12 cellular contexts compared by ENCODE assay signal in genomic region chr11:118084247-118084646, GRCh38. TPM values are rescaled to one million over a fixed set of nuclear protein-coding genes. Genes with fewer than 3 reads are reported as not detected.
A peak's percentile ranks its signal among the peaks of the same experiment; 100 is the strongest.
DNase-seq lines count a peak whose midpoint lies in the region; ATAC-seq and TF ChIP-seq lines count a peak whose summit lies in the region.
"Had no signal": no experiment of that assay in that cellular context is flagged by ENCODE, and none has a peak within 500 bp of the region (broad histone marks: within the 10 kb centered on the region; RNA-seq: fewer than 3 reads in every experiment).

No MANE protein-coding gene starts in this region.

- H3K9ac ChIP-seq in PC-3 (ENCODE audit: low read length): no peak overlapping the region

- no peaks in the 10 kb centered on the region for H3K27me3 Mint-ChIP-seq in neural crest cell (ENCODE audit: low read depth)
- H3K27me3 Mint-ChIP-seq: CD4-positive, alpha-beta T cell had no signal

- H3K27ac ChIP-seq in PC-3 (ENCODE audit: low read length): no peak overlapping the region

- H3K4me2 ChIP-seq in PC-3 (ENCODE audit: low read length): no peak overlapping the region

- H3K9me3 Mint-ChIP-seq in neural crest cell: peaks cover 7% of the 10 kb centered on the region

- H3K4me3 Mint-ChIP-seq in neural crest cell: no peak overlapping the region
- H3K4me3 Mint-ChIP-seq: CD4-positive, alpha-beta T cell had no signal

- H2AFZ ChIP-seq in PC-3 (ENCODE audit: low read length): no peak overlapping the region

- peaks cover 47% of the 10 kb centered on the region for H3K27me3 ChIP-seq in PC-3 (ENCODE audit: low read length)

- no peak for TF ChIP-seq CTCF in PC-3 (conservative IDR thresholded peaks at IDR 0.05; ENCODE audit: low read depth, low read length)
- TF ChIP-seq CTCF in foreskin fibroblast (IDR thresholded peaks at IDR 0.05; ENCODE audit: low read depth, low read length): no peak
- no peak for TF ChIP-seq CTCF in neural crest cell (conservative IDR thresholded peaks at IDR 0.05)

- no peaks in the 10 kb centered on the region for H3K9me2 ChIP-seq in PC-3 (replicated peaks; ENCODE audit: low read length)

- H4K20me1 ChIP-seq in PC-3 (ENCODE audit: low read length): no peaks in the 10 kb centered on the region

- no peaks in the 10 kb centered on the region for H3K4me1 ChIP-seq in PC-3 (ENCODE audit: insufficient read depth, low read length)

- intact Hi-C loops in PC-3 (cut with micrococcal nuclease): no loop called here

- no TSS peak for BruUV-seq in PC-3 (replicated peaks; lab: Mats Ljungman, UMichigan)

- no peaks in the 10 kb centered on the region for H3F3A ChIP-seq in PC-3 (ENCODE audit: low read length, unreplicated experiment)

- H3K4me3 ChIP-seq in PC-3 (ENCODE audit: low read length): no peak overlapping the region
- no peak overlapping the region for H3K4me3 ChIP-seq in foreskin fibroblast (ENCODE audit: low read depth in 1 of 2, low read length in 2 of 2)

- CTCF ChIA-PET in PC-3 (lab: Charles Lee): no interaction called here

- H3K27ac Mint-ChIP-seq in neural crest cell (ENCODE audit: unreplicated experiment): peak overlapping the region; percentile 1
- H3K27ac Mint-ChIP-seq: activated T-helper 2 cell treated with anti-CD3 and anti-CD28 coated beads, Interferon-gamma antibody, Interleukin-2, Interleukin-4, amounts not matched to agents 10 μg/mL and 5 μg/mL and 100 μg/mL, durations not matched to agents 14 hours and 24 hours and 36 hours; CD4-positive, alpha-beta T cell had no signal

- POLR2A ChIA-PET in PC-3 (lab: Charles Lee; ENCODE audit: unreplicated experiment): no interaction called here

- peak; percentile 22 for DNase-seq in EH (ENCODE audit: low read depth)
- peak; percentile 36 for DNase-seq in PC-3
- peak; percentile 16 to 18 for DNase-seq in foreskin fibroblast
- DNase-seq in neural crest cell (ENCODE audit: low read depth, low spot score): no peak
- DNase-seq in HPDE6-E6E7 (ENCODE audit: extremely low spot score): no peak
- no peak for DNase-seq in NCI-H526 (lab: John Stamatoyannopoulos, UW)
- no peak for DNase-seq in T1000 (lab: John Stamatoyannopoulos, UW)
- DNase-seq: CD4-positive, alpha-beta T cell had no signal

- H3K36me3 ChIP-seq in PC-3 (ENCODE audit: low read depth, low read length): no peaks in the 10 kb centered on the region

- H3K4me1 Mint-ChIP-seq in neural crest cell: peaks cover 56% of the 10 kb centered on the region

- H3K79me2 ChIP-seq in PC-3 (ENCODE audit: low read length): no peaks in the 10 kb centered on the region

- ATAC-seq in PC-3 (no peak), GM18870 (IDR thresholded peaks at IDR 0.05; ENCODE audit: unreplicated experiment) (no peak)

- no peaks in the 10 kb centered on the region for H3K9me3 ChIP-seq in PC-3 (ENCODE audit: low read length)

- H3K36me3 Mint-ChIP-seq in neural crest cell (ENCODE audit: low read depth): peaks cover 8% of the 10 kb centered on the region

RNA-seq across cellular contexts. Expression of gene SMIM35, which starts 2.5 kb away (rescaled TPM):
- total RNA-seq in PC-3 (2014; rRNA removed): not detected in 2 replicates
- total RNA-seq in neural crest cell: not detected in 2 replicates
- total RNA-seq: dermis microvascular lymphatic vessel endothelial cell had no signal

RNA-seq across cellular contexts. Expression of gene TMPRSS4, which starts 7.4 kb away (rescaled TPM):
- total RNA-seq in PC-3 (2014; rRNA removed) (1.5 and 1.7 TPM in 2 replicates), neural crest cell (not detected in 2 replicates)
- total RNA-seq: activated T-helper 2 cell treated with anti-CD3 and anti-CD28 coated beads, Interferon-gamma antibody, Interleukin-2, Interleukin-4, amounts not matched to agents 10 μg/mL and 5 μg/mL and 100 μg/mL, durations not matched to agents 14 hours and 24 hours and 36 hours; CD4-positive, alpha-beta T cell; dermis microvascular lymphatic vessel endothelial cell; omental fat pad had no signal

Comparison
In these comparisons a context has a peak if more than half of its experiments do, and no peak if none do; other contexts are left out.
1. DNase-seq: peak in EH (single experiment), PC-3 (single experiment) and foreskin fibroblast (2 of 2); none in neural crest cell (single experiment), HPDE6-E6E7 (single experiment), NCI-H526 (0 of 2) and T1000 (single experiment).